16 cellular contexts compared by ENCODE assay signal in genomic region chr2:74252036-74252435, GRCh38. TPM values are rescaled to one million over a fixed set of nuclear protein-coding genes. Genes with fewer than 3 reads are reported as not detected.
DNase-seq lines count a peak whose midpoint lies in the region; TF ChIP-seq lines count a peak whose summit lies in the region.
"Had no signal": no experiment of that assay in that cellular context is flagged by ENCODE, and none has a peak within 500 bp of the region (broad histone marks: within the 10 kb centered on the region; RNA-seq: fewer than 3 reads in every experiment).

No MANE protein-coding gene starts in this region.

- peaks cover 3% of the 10 kb centered on the region for H3K4me1 ChIP-seq in osteoblast (ENCODE audit: insufficient read depth, low read length)
- H3K4me1 ChIP-seq: BE2C, Caco-2 had no signal

- no peak overlapping the region for H3K4me2 ChIP-seq in osteoblast (ENCODE audit: insufficient read depth, low read length)
- H3K4me2 ChIP-seq: BLaER1 had no signal

- DNase-seq in mesenteric fat pad (ENCODE audit: low spot score) (peak; percentile 77), osteoblast (ENCODE audit: insufficient read length, low spot score, missing footprints) (peak; percentile 11), inferior parietal cortex (ENCODE audit: extremely low spot score) (no peak), coronary artery (ENCODE audit: low spot score) (no peak)
- DNase-seq in activated CD4-positive, alpha-beta T cell treated with anti-CD3 and anti-CD28 coated beads for 4 hours, result no peak
- DNase-seq: 8988T; ACHN; BE2C; C1 segment of cervical spinal cord; Caco-2; Calu3; CD4-positive, alpha-beta T cell; CD8-positive, alpha-beta T cell; DMS79 treated with DMSO at 0.1 percent for 48 hours; GF-D8 had no signal

- no peaks in the 10 kb centered on the region for H3K79me2 ChIP-seq in osteoblast (ENCODE audit: insufficient read depth, low read length)

- TF ChIP-seq CTCF in osteoblast (IDR thresholded peaks at IDR 0.05; ENCODE audit: extremely low read depth, low read depth, low read length), result no peak
- no peak for TF ChIP-seq CTCF in coronary artery (IDR thresholded peaks at IDR 0.05)

- no peaks in the 10 kb centered on the region for H3K9me3 ChIP-seq in osteoblast (ENCODE audit: low read depth, low read length)
- H3K9me3 ChIP-seq: BE2C, BLaER1, Caco-2 had no signal

- H3K27ac ChIP-seq in osteoblast (ENCODE audit: low read depth, low read length) (no peak overlapping the region), coronary artery (no peak overlapping the region)
- H3K27ac ChIP-seq: BLaER1 had no signal

- H3K27me3 ChIP-seq in osteoblast (ENCODE audit: insufficient read depth, low read length), result no peaks in the 10 kb centered on the region
- H3K27me3 ChIP-seq: BE2C, BLaER1 had no signal

- no peaks in the 10 kb centered on the region for H4K20me1 ChIP-seq in osteoblast (ENCODE audit: insufficient read depth, low read length)
- H4K20me1 ChIP-seq: BLaER1 had no signal

- H2AFZ ChIP-seq in osteoblast (ENCODE audit: low read length), result no peak overlapping the region

- H3K36me3 ChIP-seq in osteoblast (ENCODE audit: insufficient read depth, low read length), result no peaks in the 10 kb centered on the region
- H3K36me3 ChIP-seq: BE2C, BLaER1 had no signal

- H3K4me3 ChIP-seq in osteoblast (ENCODE audit: insufficient read depth, low read length), result no peak overlapping the region
- no peak overlapping the region for H3K4me3 ChIP-seq in coronary artery
- H3K4me3 ChIP-seq: BLaER1 had no signal

RNA-seq across cellular contexts. Expression of gene MTHFD2, which starts 53.6 kb away (rescaled TPM):
- 47.4 TPM for total RNA-seq in mesenteric fat pad
- total RNA-seq in osteoblast, result 261 and 268 TPM in 2 replicates

Comparison
In these comparisons a context has a peak if more than half of its experiments do, and no peak if none do; other contexts are left out.
1. DNase-seq: peak in mesenteric fat pad (single experiment) and osteoblast (single experiment); none in inferior parietal cortex (single experiment), activated CD4-positive, alpha-beta T cell treated with anti-CD3 and anti-CD28 coated beads for 4 hours (0 of 2) and coronary artery (single experiment).